Comparison of ENCODE assay signal across 1 cellular context in genomic region chr9:94952553-94953373, GRCh38.
TF ChIP-seq lines count a peak whose summit lies in the region.

No MANE protein-coding gene starts in this region.

TF ChIP-seq in GM23338, 12 proteins besides CTCF, POLR2A, EP300 and RAD21 (continued from another document):
- TF ChIP-seq ZNF462 (CRISPR knock-in tag; IDR thresholded peaks at IDR 0.05) (no peak), ZNF331 (CRISPR knock-in tag; IDR thresholded peaks at IDR 0.05; ENCODE audit: low read depth) (no peak), STAT1 (IDR thresholded peaks at IDR 0.05; ENCODE audit: unreplicated experiment) (no peak), CREB1 (CRISPR knock-in tag; IDR thresholded peaks at IDR 0.05; ENCODE audit: low read depth) (no peak), REST (IDR thresholded peaks at IDR 0.05; ENCODE audit: unreplicated experiment) (no peak), EZH2 (IDR thresholded peaks at IDR 0.05; ENCODE audit: low read depth, unreplicated experiment) (no peak)
